21 cellular contexts compared by ENCODE assay signal in genomic region chr17:27990100-27990499, GRCh38. TPM values are rescaled to one million over a fixed set of nuclear protein-coding genes. Genes with fewer than 3 reads are reported as not detected.
DNase-seq lines count a peak whose midpoint lies in the region; ATAC-seq, FAIRE-seq and TF ChIP-seq lines count a peak whose summit lies in the region.
"Had no signal": no experiment of that assay in that cellular context is flagged by ENCODE, and none has a peak within 500 bp of the region (broad histone marks: within the 10 kb centered on the region; RNA-seq: fewer than 3 reads in every experiment).

No MANE protein-coding gene starts in this region.

- BruUV-seq in K562 (replicated peaks; lab: Mats Ljungman, UMichigan) (no TSS peak), Caco-2 (replicated peaks; lab: Mats Ljungman, UMichigan) (no TSS peak)

- FAIRE-seq in K562 (lab: Jason Lieb, UNC): no peak
- FAIRE-seq: D721Med, GM12878, H54 had no signal

- CTCF ChIA-PET in K562 (lab: Yijun Ruan, JAX; ENCODE audit: low intra/inter-chr PET ratio): no interaction called here
- CTCF ChIA-PET in Caco-2 (lab: Charles Lee): no interaction called here

- no peak for TF ChIP-seq RAD21 in K562 (CRISPR knock-in tag; conservative IDR thresholded peaks at IDR 0.05 in 1 of 2, IDR thresholded peaks at IDR 0.05 in 1 of 2)

- H4K20me1 ChIP-seq in K562 (replicated peaks; ENCODE audit: control insufficient read depth, insufficient read depth, low read length): no peaks in the 10 kb centered on the region
- H4K20me1 ChIP-seq: BLaER1 had no signal

- TF ChIP-seq POLR2A in K562 (conservative IDR thresholded peaks at IDR 0.05): no peak
- no peak for TF ChIP-seq POLR2A in transverse colon (IDR thresholded peaks at IDR 0.05)

- ATAC-seq in K562: no peak
- ATAC-seq in mucosa of descending colon: peak; percentile 44
- no peak for ATAC-seq in HG03565 (IDR thresholded peaks at IDR 0.05; ENCODE audit: unreplicated experiment)
- ATAC-seq: CD8-positive, alpha-beta T cell; GM12878 had no signal

- TF ChIP-seq EP300 in K562 (IDR thresholded peaks at IDR 0.05; ENCODE audit: low read length): no peak
- no peak for TF ChIP-seq EP300 in transverse colon (IDR thresholded peaks at IDR 0.05; ENCODE audit: low read depth)

- H3K9me3 Mint-ChIP-seq in Caco-2 (ENCODE audit: unreplicated experiment): peaks cover 25% of the 10 kb centered on the region
- H3K9me3 Mint-ChIP-seq: CD8-positive, alpha-beta T cell; HFFc6 had no signal

- H3K9me3 ChIP-seq in K562 (replicated peaks; ENCODE audit: control insufficient read depth, insufficient read depth, low read depth, low read length) (no peaks in the 10 kb centered on the region), mucosa of descending colon (no peaks in the 10 kb centered on the region), transverse colon (no peaks in the 10 kb centered on the region), Caco-2 (no peaks in the 10 kb centered on the region)
- H3K9me3 ChIP-seq: BLaER1, HAP-1 had no signal

- peaks cover 44% of the 10 kb centered on the region for H3K4me1 Mint-ChIP-seq in Caco-2 (ENCODE audit: low read depth, unreplicated experiment)

- H3K36me3 ChIP-seq in K562 (ENCODE audit: control insufficient read depth, insufficient read depth, low read length): no peaks in the 10 kb centered on the region
- no peaks in the 10 kb centered on the region for H3K36me3 ChIP-seq in mucosa of descending colon (ENCODE audit: low read depth)
- no peaks in the 10 kb centered on the region for H3K36me3 ChIP-seq in transverse colon
- no peaks in the 10 kb centered on the region for H3K36me3 ChIP-seq in Caco-2 (ENCODE audit: control insufficient read depth, insufficient read depth, low read length)
- H3K36me3 ChIP-seq: BLaER1, HAP-1 had no signal

- H3K27me3 Mint-ChIP-seq in Caco-2 (ENCODE audit: insufficient read depth, unreplicated experiment): no peaks in the 10 kb centered on the region

- no peak overlapping the region for H2AFZ ChIP-seq in K562 (ENCODE audit: low read depth, low read length)

- intact Hi-C loops in K562 (cut with micrococcal nuclease) (no loop called here), mucosa of descending colon (cut with DNase I, micrococcal nuclease) (no loop called here), transverse colon (cut with DNase I; ENCODE audit: low total_unique reads) (no loop called here), Caco-2 (cut with micrococcal nuclease; ENCODE audit: unreplicated experiment) (no loop called here)

- no peak overlapping the region for H3K4me3 Mint-ChIP-seq in Caco-2 (ENCODE audit: unreplicated experiment)
- H3K4me3 Mint-ChIP-seq: B cell; CD4-positive, CD25-positive, alpha-beta regulatory T cell; CD8-positive, alpha-beta T cell; HFFc6 had no signal

- H3K4me2 ChIP-seq in K562 (ENCODE audit: insufficient read depth, low read length): no peak overlapping the region
- H3K4me2 ChIP-seq: BLaER1 had no signal

- no peak for TF ChIP-seq CTCF in K562 (IDR thresholded peaks at IDR 0.05 in 2 of 3, conservative IDR thresholded peaks at IDR 0.05 in 1 of 3; ENCODE audit: insufficient read depth in 2 of 3, low read depth in 1 of 3, low read length in 3 of 3)
- TF ChIP-seq CTCF in mucosa of descending colon (IDR thresholded peaks at IDR 0.05): no peak
- TF ChIP-seq CTCF in transverse colon (IDR thresholded peaks at IDR 0.05): no peak
- no peak for TF ChIP-seq CTCF in Caco-2 (IDR thresholded peaks at IDR 0.05; ENCODE audit: insufficient read depth in 1 of 2, low read depth in 1 of 2, low read length in 1 of 2, severe bottlenecking in 1 of 2, unreplicated experiment in 1 of 2)

- H3K9ac ChIP-seq in K562 (ENCODE audit: insufficient read depth in 1 of 2, low read depth in 2 of 2, low read length in 2 of 2): no peak overlapping the region
- H3K9ac ChIP-seq: BLaER1 had no signal

- DNase-seq in K562 (ENCODE audit: extremely low read depth in 1 of 4, low spot score in 3 of 4) (no peak), mucosa of descending colon (peak in 2 of 3 donors; percentile 22 to 36), transverse colon (peak; percentile 13), Caco-2 (no peak), hypothalamus (lab: John Stamatoyannopoulos, UW) (no peak)
- DNase-seq: CD4-positive, CD25-positive, alpha-beta regulatory T cell; CD8-positive, alpha-beta T cell; DMS 273 treated with DMSO at 0.1 percent for 48 hours; DMS79; EL; GDM1; GOT3; HFFc6 had no signal

- H3K27ac ChIP-seq in K562 (ENCODE audit: extremely low read depth, low read depth, low read length) (no peak overlapping the region), transverse colon (no peak overlapping the region)
- H3K27ac ChIP-seq: BLaER1, C4-2B had no signal

- H3K4me1 ChIP-seq in K562 (replicated peaks in 1 of 2; ENCODE audit: control insufficient read depth in 2 of 2, insufficient read depth in 2 of 2, low read length in 2 of 2) (peaks cover 28 to 47% of the 10 kb centered on the region in 2 experiments), mucosa of descending colon (ENCODE audit: low read depth) (no peaks in the 10 kb centered on the region), transverse colon (peaks cover 0 to 4% (median 0%) of the 10 kb centered on the region in 4 donors), Caco-2 (peaks cover 56% of the 10 kb centered on the region)

- POLR2A ChIA-PET in K562 (lab: Yijun Ruan, JAX): interaction anchor here (1.1 to 1.5 kb wide), 2 partner anchors 12 to 13 kb away, joined by 3 to 4 read pairs; no protein-coding TSS in a partner anchor
- POLR2A ChIA-PET in Caco-2 (lab: Charles Lee): no interaction called here

- H3K36me3 Mint-ChIP-seq in Caco-2 (ENCODE audit: insufficient read depth, unreplicated experiment): no peaks in the 10 kb centered on the region
- H3K36me3 Mint-ChIP-seq: CD4-positive, CD25-positive, alpha-beta regulatory T cell; CD8-positive, alpha-beta T cell had no signal

- no peak overlapping the region for H3K27ac Mint-ChIP-seq in Caco-2 (ENCODE audit: unreplicated experiment)
- H3K27ac Mint-ChIP-seq: B cell; CD4-positive, CD25-positive, alpha-beta regulatory T cell; CD8-positive, alpha-beta T cell; HFFc6 had no signal

- H3K79me2 ChIP-seq in K562 (ENCODE audit: control insufficient read depth, insufficient read depth, low read length): no peaks in the 10 kb centered on the region

- 82% methylated on average over 2 of the region's 2 CpGs for WGBS in K562 (ENCODE audit: insufficient coverage, low coverage, missing lambda C conversion rate)
- 65% methylated on average over 2 of the region's 2 CpGs; no CpG with 5 or more reads in 1 of the 2 donors for WGBS in transverse colon (ENCODE audit: low coverage in 1 of 2), 2 donors

- H3K4me3 ChIP-seq in K562: no peak overlapping the region
- H3K4me3 ChIP-seq in mucosa of descending colon: no peak overlapping the region
- no peak overlapping the region for H3K4me3 ChIP-seq in transverse colon
- H3K4me3 ChIP-seq in Caco-2 (ENCODE audit: low read depth, low read length): no peak overlapping the region
- H3K4me3 ChIP-seq: BLaER1, GM12878, HAP-1 had no signal

- no peaks in the 10 kb centered on the region for H3K9me1 ChIP-seq in K562 (ENCODE audit: control insufficient read depth, insufficient read depth, low read length)

- H3K27me3 ChIP-seq in K562 (ENCODE audit: control insufficient read depth in 2 of 2, insufficient read depth in 2 of 2, low read length in 2 of 2) (no peaks in the 10 kb centered on the region), transverse colon (no peaks in the 10 kb centered on the region), Caco-2 (replicated peaks; ENCODE audit: control insufficient read depth, insufficient read depth, low read length) (no peaks in the 10 kb centered on the region)
- H3K27me3 ChIP-seq: BLaER1 had no signal

- in situ Hi-C loops in K562 (cut with MboI) (no loop called here), transverse colon (cut with MboI; ENCODE audit: low pct_ligation_motif_present in 1 of 4, low pct_unique_long_range_greater_than_20kb in 1 of 4, low sequenced_read_pairs in 3 of 4) (no loop called here)

TF ChIP-seq in K562, 482 proteins besides CTCF, POLR2A, EP300 and RAD21:
- peak; percentile 37; the same call in 1 of the 2 replicates for TF ChIP-seq NR2C1 (IDR thresholded peaks at IDR 0.05)
- TF ChIP-seq NR2C1 (tag; IDR thresholded peaks at IDR 0.05): no peak
- no peak for TF ChIP-seq ILF3 (IDR thresholded peaks at IDR 0.05; ENCODE audit: borderline replicate concordance)

RNA-seq across cellular contexts. Expression of gene NLK, which starts 52.4 kb away (rescaled TPM):
- 88.0 and 129 TPM in 2 replicates for total RNA-seq in K562 (2011; cell fraction: chromatin; rRNA removed; ENCODE audit: low replicate concordance)
- total RNA-seq in K562 (2011; cell fraction: nucleolus; rRNA removed): 64.0 and 66.8 TPM in 2 replicates
- 80.4 and 113 TPM in 2 replicates for total RNA-seq in K562 (2011; cell fraction: nucleoplasm; rRNA removed)
- total RNA-seq in K562 (2014; rRNA removed) (25.7 and 25.8 TPM in 2 replicates), K562 (2014; rRNA removed; fragmentation: Illumina TruSeq; extraction: Trizol) (26.3 and 29.8 TPM in 2 replicates), K562 (2015; rRNA removed; fragmentation: Illumina TruSeq; extraction: Trizol) (33.2 and 33.7 TPM in 2 replicates), K562 (2021) (29.1 and 29.2 TPM in 2 replicates), mucosa of descending colon (10 to 100 TPM; 20.4 to 24.1 (median 21.0) TPM), transverse colon (10 to 100 TPM in 3 of 4 donors, 1 to 10 TPM in 1; 6.2 to 40.5 (median 29.9) TPM), Caco-2 (2022) (84.5 and 87.3 TPM in 2 replicates)
- polyA plus RNA-seq in K562 (2011; rRNA removed) (44.4 and 59.6 TPM in 2 replicates), K562 (2014; fragmentation: Illumina TruSeq; extraction: Trizol) (30.5 and 33.7 TPM in 2 replicates), K562 (2014; fragmentation: Nextera tagmentation; extraction: Ambion mirVana) (10 to 100 TPM; 10.9 to 11.1 TPM), K562 (2014; rRNA removed) (26.7 and 27.7 TPM in 2 replicates)
- 26.6 and 30.8 TPM in 2 replicates for polyA plus RNA-seq in K562 (2011; cell fraction: cytosol; rRNA removed)
- 92.1 and 137 TPM in 2 replicates for polyA plus RNA-seq in K562 (2011; cell fraction: nucleus; rRNA removed)
- 24.3 and 28.6 TPM in 2 replicates for polyA plus RNA-seq in K562 (2012)
- 58.5 and 80.6 TPM in 2 replicates for polyA minus RNA-seq in K562 (2011; rRNA and poly(A)+ RNA removed)
- polyA minus RNA-seq in K562 (2011; cell fraction: cytosol; rRNA and poly(A)+ RNA removed): 21.7 and 34.5 TPM in 2 replicates
- 64.1 and 102 TPM in 2 replicates for polyA minus RNA-seq in K562 (2011; cell fraction: nucleus; rRNA and poly(A)+ RNA removed)

Comparison
In these comparisons a context has a peak if more than half of its experiments do, and no peak if none do; other contexts are left out.
1. DNase-seq: peak in mucosa of descending colon (2 of 3) and transverse colon (single experiment); none in K562 (0 of 4), Caco-2 (0 of 2) and hypothalamus (0 of 51).